ENCODE assay signal across 3 cellular contexts in genomic region chr19:22025539-22025938, GRCh38. TPM values are rescaled to one million over a fixed set of nuclear protein-coding genes. Genes with fewer than 3 reads are reported as not detected.
"Had no signal": no experiment of that assay in that cellular context is flagged by ENCODE, and none has a peak within 500 bp of the region (broad histone marks: within the 10 kb centered on the region; RNA-seq: fewer than 3 reads in every experiment).

No MANE protein-coding gene starts in this region.

RNA-seq across cellular contexts. Expression of gene ZNF208, which starts 14.8 kb away (rescaled TPM):
- total RNA-seq: HepG2, HT-29, IMR-90 had no signal

RNA-seq across cellular contexts. Expression of gene ZNF257, which starts 26.7 kb away (rescaled TPM):
- total RNA-seq: HT-29 had no signal
